ENCODE assay signal across 8 cellular contexts in the genomic region with DNA sequence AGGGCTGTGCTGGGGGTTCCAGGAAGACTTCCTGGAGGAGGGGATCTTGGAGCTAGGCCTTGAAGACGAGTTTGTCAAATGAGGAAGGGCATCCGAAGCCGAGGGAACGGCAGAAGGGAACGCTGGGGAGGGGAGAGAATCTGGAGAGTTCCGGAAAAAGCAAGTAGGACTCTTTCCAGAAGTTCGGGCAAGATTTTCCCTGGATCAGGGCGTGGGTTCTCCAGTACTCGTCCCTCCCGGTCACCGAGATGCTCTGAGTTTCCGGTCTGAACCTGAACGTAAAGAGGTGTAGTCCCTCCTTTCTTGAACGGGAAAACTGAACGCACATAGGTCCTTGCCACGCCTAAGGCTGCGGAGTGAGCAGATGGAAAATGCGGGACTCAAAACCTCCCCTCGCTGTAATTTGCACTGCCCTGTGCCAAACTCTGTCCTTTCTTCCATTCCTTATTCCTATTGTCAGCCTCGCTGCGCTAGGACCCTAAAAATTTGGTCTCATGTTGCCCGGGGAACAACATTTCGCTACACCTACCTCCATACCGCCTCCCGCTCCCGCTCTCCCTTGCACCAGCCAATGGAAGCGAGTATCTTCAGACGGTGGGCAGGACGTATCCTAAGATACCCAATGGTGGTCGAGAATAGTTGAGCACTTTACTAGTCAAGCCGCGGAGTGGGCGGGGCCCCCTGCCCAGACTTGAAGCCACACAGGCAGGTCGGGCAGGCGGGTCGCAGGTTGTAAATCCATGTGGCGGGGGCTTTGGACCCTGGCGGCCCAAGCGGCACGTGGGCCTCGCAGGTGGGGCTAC. TPM values are rescaled to one million over a fixed set of nuclear protein-coding genes. Genes with fewer than 3 reads are reported as not detected.
DNase-seq lines count a peak whose midpoint lies in the region; ATAC-seq and TF ChIP-seq lines count a peak whose summit lies in the region.

A gene with protein sequence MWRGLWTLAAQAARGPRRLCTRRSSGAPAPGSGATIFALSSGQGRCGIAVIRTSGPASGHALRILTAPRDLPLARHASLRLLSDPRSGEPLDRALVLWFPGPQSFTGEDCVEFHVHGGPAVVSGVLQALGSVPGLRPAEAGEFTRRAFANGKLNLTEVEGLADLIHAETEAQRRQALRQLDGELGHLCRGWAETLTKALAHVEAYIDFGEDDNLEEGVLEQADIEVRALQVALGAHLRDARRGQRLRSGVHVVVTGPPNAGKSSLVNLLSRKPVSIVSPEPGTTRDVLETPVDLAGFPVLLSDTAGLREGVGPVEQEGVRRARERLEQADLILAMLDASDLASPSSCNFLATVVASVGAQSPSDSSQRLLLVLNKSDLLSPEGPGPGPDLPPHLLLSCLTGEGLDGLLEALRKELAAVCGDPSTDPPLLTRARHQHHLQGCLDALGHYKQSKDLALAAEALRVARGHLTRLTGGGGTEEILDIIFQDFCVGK (plus strand): TSS at position 682 of the 803 bp plus-strand sequence. CDS start 59 bp downstream, at position 741.

- H3K36me3 Mint-ChIP-seq in activated CD4-positive, alpha-beta T cell treated with anti-CD3 and anti-CD28 coated beads, Interleukin-2, amount 10 ng/mL, durations not matched to agents 7 days and 5 days (ENCODE audit: low read depth), result peaks cover 12% of the 10 kb centered on the region

- no peaks in the 10 kb centered on the region for H3K9me3 Mint-ChIP-seq in activated CD4-positive, alpha-beta T cell treated with anti-CD3 and anti-CD28 coated beads, Interleukin-2, amount 10 ng/mL, durations not matched to agents 7 days and 5 days

- ATAC-seq in GM19328 (IDR thresholded peaks at IDR 0.05; ENCODE audit: unreplicated experiment) (peak; percentile 59), HG03520 (IDR thresholded peaks at IDR 0.05; ENCODE audit: unreplicated experiment) (peak; percentile 75)

- peak within 1 kb of the TSS; percentile 79 for H3K4me3 Mint-ChIP-seq in activated CD4-positive, alpha-beta T cell treated with anti-CD3 and anti-CD28 coated beads, Interleukin-2, amount 10 ng/mL, durations not matched to agents 7 days and 5 days

- H3K4me1 ChIP-seq in BLaER1, result peaks cover 40% of the 10 kb centered on the region

- peak within 1 kb of the TSS; percentile 87 for H3K9ac ChIP-seq in BLaER1

- peak; percentile 100 for DNase-seq in NCI-H69 (lab: John Stamatoyannopoulos, UW)
- DNase-seq in activated CD4-positive, alpha-beta T cell treated with anti-CD3 and anti-CD28 coated beads, Interleukin-2, amount 10 ng/mL, durations not matched to agents 7 days and 5 days, result peak; percentile 99
- peak; percentile 98 for DNase-seq in coronary artery (ENCODE audit: low spot score)
- peak; percentile 100 for DNase-seq in left kidney (ENCODE audit: low read depth, low spot score)
- peak; percentile 97 to 98 for DNase-seq in stimulated activated CD4-positive, alpha-beta T cell treated with anti-CD3 and anti-CD28 coated beads, Interleukin-2, amount 100 ng/mL, for 24 hours

- no peaks in the 10 kb centered on the region for H3K27me3 ChIP-seq in BLaER1

- POLR2A ChIA-PET in activated CD4-positive, alpha-beta T cell treated with anti-CD3 and anti-CD28 coated beads, Interleukin-2, amount 10 ng/mL, durations not matched to agents 7 days and 5 days (lab: Charles Lee), result interaction anchor here (0.6 kb wide), 1 partner anchor 72 kb away, joined by 3 read pairs; no protein-coding TSS in a partner anchor

- peaks cover 29% of the 10 kb centered on the region for H3K36me3 ChIP-seq in BLaER1

- H3K27me3 Mint-ChIP-seq in activated CD4-positive, alpha-beta T cell treated with anti-CD3 and anti-CD28 coated beads, Interleukin-2, amount 10 ng/mL, durations not matched to agents 7 days and 5 days, result no peaks in the 10 kb centered on the region

- H3K27ac Mint-ChIP-seq in activated CD4-positive, alpha-beta T cell treated with anti-CD3 and anti-CD28 coated beads, Interleukin-2, amount 10 ng/mL, durations not matched to agents 7 days and 5 days, result peak within 1 kb of the TSS; percentile 89

- peaks cover 49% of the 10 kb centered on the region for H3K4me1 Mint-ChIP-seq in activated CD4-positive, alpha-beta T cell treated with anti-CD3 and anti-CD28 coated beads, Interleukin-2, amount 10 ng/mL, durations not matched to agents 7 days and 5 days

- H3K27ac ChIP-seq in BLaER1 (peak within 1 kb of the TSS; percentile 84), coronary artery (peak within 1 kb of the TSS; percentile 80 to 94)

- CTCF ChIA-PET in activated CD4-positive, alpha-beta T cell treated with anti-CD3 and anti-CD28 coated beads, Interleukin-2, amount 10 ng/mL, durations not matched to agents 7 days and 5 days (lab: Charles Lee), result no interaction called here

- H3K4me3 ChIP-seq in BLaER1 (peak within 1 kb of the TSS; percentile 75), coronary artery (peak within 1 kb of the TSS; percentile 89)

- peaks cover 4% of the 10 kb centered on the region; the same call in 1 of the 2 replicates for H3K9me3 ChIP-seq in BLaER1

- no peak for TF ChIP-seq CTCF in coronary artery (IDR thresholded peaks at IDR 0.05)

- no peaks in the 10 kb centered on the region for H4K20me1 ChIP-seq in BLaER1

- peak within 1 kb of the TSS; percentile 99 for H3K4me2 ChIP-seq in BLaER1

RNA-seq across cellular contexts. Expression of the gene that starts here (rescaled TPM):
- 10 to 100 TPM; 30.9 to 41.3 TPM for total RNA-seq in activated CD4-positive, alpha-beta T cell treated with anti-CD3 and anti-CD28 coated beads, Interleukin-2, amount 10 ng/mL, durations not matched to agents 7 days and 5 days

Comparison
In these comparisons a context has a peak if more than half of its experiments do, and no peak if none do; other contexts are left out.
1. Peak in every context shown above with its lines: DNase-seq, ATAC-seq, H3K4me3 ChIP-seq and H3K27ac ChIP-seq.